14 cellular contexts compared by ENCODE assay signal in genomic region chr12:119802472-119802871, GRCh38.
A peak's percentile ranks its signal among the peaks of the same experiment; 100 is the strongest.
DNase-seq lines count a peak whose midpoint lies in the region; ATAC-seq and TF ChIP-seq lines count a peak whose summit lies in the region.
"Had no signal": no experiment of that assay in that cellular context is flagged by ENCODE, and none has a peak within 500 bp of the region (broad histone marks: within the 10 kb centered on the region; RNA-seq: fewer than 3 reads in every experiment).

No MANE protein-coding gene starts in this region.

- 61% methylated on average over 4 of the region's 4 CpGs for WGBS in hepatocyte (ENCODE audit: low lambda C conversion rate, missing lambda C conversion rate)

- no peak overlapping the region for H3K4me3 ChIP-seq in cardiac fibroblast (replicated peaks in 1 of 2; ENCODE audit: low read depth in 2 of 2, low read length in 2 of 2)
- no peak overlapping the region for H3K4me3 ChIP-seq in hepatocyte
- H3K4me3 ChIP-seq in A673 (ENCODE audit: low read depth, low read length, poor library complexity, severe bottlenecking) = no peak overlapping the region
- H3K4me3 ChIP-seq: BLaER1 treated with 17β-estradiol and CSF1 and Interleukin-3, amounts not matched to agents 10 nM and 100 nM; HAP-1 had no signal

- peaks cover 5% of the 10 kb centered on the region for H3K36me3 Mint-ChIP-seq in progenitor cell of endocrine pancreas (ENCODE audit: insufficient read depth)

- H3K9me3 Mint-ChIP-seq in progenitor cell of endocrine pancreas (ENCODE audit: low read depth) = peaks cover 8% of the 10 kb centered on the region

- POLR2A ChIA-PET in A673 (lab: Charles Lee; ENCODE audit: low non-redundant PET) = no interaction called here

- peak in 12 of 14 donors; percentile 11 to 89 (median 30) for DNase-seq in C1 segment of cervical spinal cord (lab: John Stamatoyannopoulos, UW)
- DNase-seq in cardiac fibroblast (ENCODE audit: low read depth in 2 of 2) = peak; percentile 41 to 77
- peak; percentile 53 for DNase-seq in hepatocyte (ENCODE audit: low spot score)
- no peak for DNase-seq in progenitor cell of endocrine pancreas (ENCODE audit: low spot score, unreplicated experiment)
- no peak for DNase-seq in A673 (ENCODE audit: low spot score)
- DNase-seq: activated CD4-positive, alpha-beta T cell treated with anti-CD3 and anti-CD28 coated beads for 1 hour; activated gamma-delta T cell treated with Interleukin-2 at 50 U/mL for 16 hours; NCI-H526; SHP77 had no signal

- no peaks in the 10 kb centered on the region for H3K79me2 ChIP-seq in hepatocyte

- H3K4me1 ChIP-seq in hepatocyte (ENCODE audit: insufficient read depth) (peaks cover 5% of the 10 kb centered on the region), A673 (ENCODE audit: insufficient read depth, low read length, poor library complexity, severe bottlenecking) (no peaks in the 10 kb centered on the region)
- H3K4me1 ChIP-seq: BLaER1 treated with 17β-estradiol and CSF1 and Interleukin-3, amounts not matched to agents 10 nM and 100 nM; HAP-1 had no signal

- CTCF ChIA-PET in A673 (lab: Charles Lee) = no interaction called here

- H3K9me3 ChIP-seq in hepatocyte (ENCODE audit: low read depth) = no peaks in the 10 kb centered on the region
- no peaks in the 10 kb centered on the region for H3K9me3 ChIP-seq in A673 (ENCODE audit: low read depth, low read length, poor library complexity, severe bottlenecking)
- H3K9me3 ChIP-seq: HAP-1 had no signal

- H3K27me3 ChIP-seq in hepatocyte = no peaks in the 10 kb centered on the region
- no peaks in the 10 kb centered on the region for H3K27me3 ChIP-seq in A673 (replicated peaks; ENCODE audit: insufficient read depth, low read depth, low read length, poor library complexity)
- H3K27me3 ChIP-seq: BLaER1 treated with 17β-estradiol and CSF1 and Interleukin-3, amounts not matched to agents 10 nM and 100 nM had no signal

- peak overlapping the region; percentile 8 for H3K4me3 Mint-ChIP-seq in progenitor cell of endocrine pancreas (ENCODE audit: low read depth)

- peaks cover 21% of the 10 kb centered on the region for H3K4me1 Mint-ChIP-seq in progenitor cell of endocrine pancreas (ENCODE audit: low read depth)

- H3K27ac Mint-ChIP-seq in progenitor cell of endocrine pancreas = peak overlapping the region; percentile 25

- H3K9me2 ChIP-seq in hepatocyte (replicated peaks; ENCODE audit: insufficient read depth) = no peaks in the 10 kb centered on the region

- TF ChIP-seq CTCF in cardiac fibroblast (IDR thresholded peaks at IDR 0.05; ENCODE audit: low read depth, low read length) (no peak), hepatocyte (IDR thresholded peaks at IDR 0.05; ENCODE audit: poor library complexity) (no peak), progenitor cell of endocrine pancreas (IDR thresholded peaks at IDR 0.05; ENCODE audit: unreplicated experiment) (no peak), A673 (conservative IDR thresholded peaks at IDR 0.05; ENCODE audit: low read depth, low read length) (no peak)

- H3K27me3 Mint-ChIP-seq in progenitor cell of endocrine pancreas = peaks cover 28% of the 10 kb centered on the region

- H3K27ac ChIP-seq in hepatocyte = no peak overlapping the region
- no peak overlapping the region for H3K27ac ChIP-seq in A673 (ENCODE audit: low read depth, low read length, poor library complexity, severe bottlenecking)
- H3K27ac ChIP-seq: BLaER1 treated with 17β-estradiol and CSF1 and Interleukin-3, amounts not matched to agents 10 nM and 100 nM had no signal

- H3K4me2 ChIP-seq in hepatocyte = peak overlapping the region; percentile 83
- H3K4me2 ChIP-seq: BLaER1 treated with 17β-estradiol and CSF1 and Interleukin-3, amounts not matched to agents 10 nM and 100 nM had no signal

- intact Hi-C loops in A673 (cut with micrococcal nuclease; ENCODE audit: unreplicated experiment) = loop anchor here (5.0 kb wide), 1 partner anchor 100 kb away; no protein-coding TSS in a partner anchor

- no peaks in the 10 kb centered on the region for H3K36me3 ChIP-seq in hepatocyte (replicated peaks; ENCODE audit: insufficient read depth, low read depth)
- H3K36me3 ChIP-seq in A673 (ENCODE audit: insufficient read depth, low read length, poor library complexity, severe bottlenecking) = peaks cover 6% of the 10 kb centered on the region

- ATAC-seq in GM19023 (IDR thresholded peaks at IDR 0.05; ENCODE audit: unreplicated experiment) = no peak
- no peak for ATAC-seq in GM21576 (IDR thresholded peaks at IDR 0.05; ENCODE audit: unreplicated experiment)
- ATAC-seq in HG02610 (IDR thresholded peaks at IDR 0.05; ENCODE audit: unreplicated experiment) = no peak

- BruUV-seq in A673 (replicated peaks; lab: Mats Ljungman, UMichigan) = no TSS peak

- H4K20me1 ChIP-seq in hepatocyte (ENCODE audit: insufficient read depth, poor library complexity, severe bottlenecking) = no peaks in the 10 kb centered on the region

- no peak overlapping the region for H2AFZ ChIP-seq in hepatocyte

Comparison
In these comparisons a context has a peak if more than half of its experiments do, and no peak if none do; other contexts are left out.
1. DNase-seq: peak in C1 segment of cervical spinal cord (12 of 14), cardiac fibroblast (2 of 2) and hepatocyte (single experiment); none in progenitor cell of endocrine pancreas (single experiment) and A673 (single experiment).